8 cellular contexts compared by ENCODE assay signal in genomic region chr3:43178891-43179366, GRCh38.
DNase-seq lines count a peak whose midpoint lies in the region; TF ChIP-seq lines count a peak whose summit lies in the region.

No MANE protein-coding gene starts in this region.

- no peak for TF ChIP-seq CTCF in PC-9 (conservative IDR thresholded peaks at IDR 0.05)
- no peak for TF ChIP-seq CTCF in neutrophil (IDR thresholded peaks at IDR 0.05)
- no peak for TF ChIP-seq CTCF in mesothelial cell of epicardium (IDR thresholded peaks at IDR 0.05; ENCODE audit: unreplicated experiment)

- H3K9me2 ChIP-seq in PC-9 (ENCODE audit: insufficient read depth) = no peaks in the 10 kb centered on the region

- H3K4me3 Mint-ChIP-seq in mesothelial cell of epicardium = no peak overlapping the region

- peaks cover 4% of the 10 kb centered on the region for H3K27me3 Mint-ChIP-seq in mesothelial cell of epicardium (ENCODE audit: low read depth)

- H3K4me3 ChIP-seq in PC-9 (no peak overlapping the region), esophagus (ENCODE audit: low read depth in 1 of 2, low read length in 2 of 2) (no peak overlapping the region), neutrophil (ENCODE audit: low read depth in 1 of 2, low read length in 1 of 2) (peak overlapping the region in 1 of 2 experiments; percentile 20)

- intact Hi-C loops in PC-9 (cut with micrococcal nuclease; ENCODE audit: unreplicated experiment) = no loop called here

- no peaks in the 10 kb centered on the region; the same call in 1 of the 2 replicates for H3K9me3 ChIP-seq in PC-9 (ENCODE audit: insufficient read depth, low read depth)
- H3K9me3 ChIP-seq in esophagus (ENCODE audit: control insufficient read depth in 2 of 2, insufficient read depth in 1 of 2, low read depth in 1 of 2, low read length in 1 of 2) = peaks cover under 1 to 2% of the 10 kb centered on the region in 2 donors
- no peaks in the 10 kb centered on the region for H3K9me3 ChIP-seq in neutrophil

- peak overlapping the region; percentile 61 for H3K4me2 ChIP-seq in PC-9

- BruUV-seq in PC-9 (replicated peaks; lab: Mats Ljungman, UMichigan) = no TSS peak

- H3K27ac ChIP-seq in PC-9 = peak overlapping the region; percentile 99
- H3K27ac ChIP-seq in esophagus (ENCODE audit: low read depth in 2 of 2, low read length in 1 of 2) = peak overlapping the region; percentile 11 to 72
- H3K27ac ChIP-seq in neutrophil = peak overlapping the region; percentile 83

- H3K27ac Mint-ChIP-seq in mesothelial cell of epicardium = no peak overlapping the region

- H3K27me3 ChIP-seq in PC-9 (ENCODE audit: insufficient read depth, low read depth) (no peaks in the 10 kb centered on the region), esophagus (ENCODE audit: control insufficient read depth in 1 of 2, insufficient read depth in 2 of 2, low read length in 2 of 2) (no peaks in the 10 kb centered on the region), neutrophil (no peaks in the 10 kb centered on the region)

- H3K36me3 ChIP-seq in PC-9 (ENCODE audit: low read depth) = no peaks in the 10 kb centered on the region
- H3K36me3 ChIP-seq in esophagus (ENCODE audit: control insufficient read depth in 2 of 2, insufficient read depth in 2 of 2, low read length in 1 of 2) = no peaks in the 10 kb centered on the region
- no peaks in the 10 kb centered on the region for H3K36me3 ChIP-seq in neutrophil

- H4K20me1 ChIP-seq in PC-9 (ENCODE audit: insufficient read depth) = no peaks in the 10 kb centered on the region

- peaks cover 57% of the 10 kb centered on the region for H3K4me1 ChIP-seq in PC-9 (replicated peaks; ENCODE audit: insufficient read depth)
- peaks cover 0 to 4% of the 10 kb centered on the region in 2 donors for H3K4me1 ChIP-seq in esophagus (ENCODE audit: control insufficient read depth in 2 of 2, insufficient read depth in 2 of 2, low read length in 1 of 2)
- peaks cover 50 to 52% of the 10 kb centered on the region in 2 experiments for H3K4me1 ChIP-seq in neutrophil (ENCODE audit: control insufficient read depth in 1 of 2, insufficient read depth in 1 of 2, low read depth in 1 of 2, low read length in 1 of 2)

- no peaks in the 10 kb centered on the region for H3K36me3 Mint-ChIP-seq in mesothelial cell of epicardium

- CTCF ChIA-PET in PC-9 (lab: Charles Lee) = interaction anchor here (0.6 kb wide), 1 partner anchor 7 kb away, joined by 3 read pairs; no protein-coding TSS in a partner anchor

- H3K79me2 ChIP-seq in PC-9 (ENCODE audit: low read depth) = no peaks in the 10 kb centered on the region

- peak; percentile 96 for DNase-seq in ELR (ENCODE audit: low read depth)
- DNase-seq in PC-9 = peak; percentile 46 to 94
- no peak for DNase-seq in mesothelial cell of epicardium (ENCODE audit: low spot score in 2 of 2, unreplicated experiment in 2 of 2)
- DNase-seq in retina = no peak
- DNase-seq in DMS 273 treated with DMSO at 0.1 percent for 48 hours (lab: John Stamatoyannopoulos, UW) = no peak
- no peak for DNase-seq in NCI-H187 (lab: John Stamatoyannopoulos, UW)

- POLR2A ChIA-PET in PC-9 (lab: Charles Lee; ENCODE audit: unreplicated experiment) = no interaction called here

- 48 to 60% methylated on average over 10 of the region's 10 CpGs for WGBS in esophagus, 2 donors

- H3K4me1 Mint-ChIP-seq in mesothelial cell of epicardium = peaks cover 2% of the 10 kb centered on the region

- H3F3A ChIP-seq in PC-9 (ENCODE audit: insufficient read depth, low read depth) = peaks cover 42% of the 10 kb centered on the region

- H3K9me3 Mint-ChIP-seq in mesothelial cell of epicardium = peaks cover 6% of the 10 kb centered on the region

- no peak overlapping the region for H2AFZ ChIP-seq in PC-9

Comparison
In these comparisons a context has a peak if more than half of its experiments do, and no peak if none do; other contexts are left out.
1. DNase-seq: peak in ELR (single experiment) and PC-9 (2 of 2); none in mesothelial cell of epicardium (0 of 2), retina (single experiment), DMS 273 treated with DMSO at 0.1 percent for 48 hours (single experiment) and NCI-H187 (0 of 2).
2. H3K27ac ChIP-seq: peak in every context shown above with its lines; median percentile 99 in PC-9; 83 in neutrophil; 42 in esophagus.